In the genomic region with DNA sequence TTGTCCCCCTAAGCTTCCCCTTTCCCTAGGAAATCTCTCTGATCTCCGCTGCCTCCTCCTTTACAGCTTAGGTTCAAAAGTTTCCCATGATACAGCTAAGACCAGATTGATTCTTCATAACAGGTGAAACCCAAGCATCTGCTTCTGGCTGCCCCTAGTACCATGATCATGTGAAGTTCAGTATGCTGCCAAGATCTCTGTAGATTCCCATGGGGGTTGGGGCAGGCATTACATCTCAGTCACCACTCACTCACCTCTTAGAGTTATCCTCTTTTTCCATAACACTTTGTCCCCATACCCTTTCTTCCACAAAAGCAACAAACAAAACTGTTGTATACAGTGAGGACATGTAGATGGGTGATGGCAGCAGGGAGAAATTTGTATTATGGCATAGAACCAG, we compare ENCODE assay signal across 28 cellular contexts.
"Had no signal": no experiment of that assay in that cellular context is flagged by ENCODE, and none has a peak within 500 bp of the region (broad histone marks: within the 10 kb centered on the region; RNA-seq: fewer than 3 reads in every experiment).

No MANE protein-coding gene starts in this region.

- H3K27me3 ChIP-seq: brain microvascular endothelial cell, colonic mucosa, foreskin keratinocyte, gastroesophageal sphincter had no signal

- H3K9me3 Mint-ChIP-seq: activated B cell treated with CpG ODN at 0.5 μM for 24 hours; activated CD8-positive, alpha-beta T cell treated with anti-CD3 and anti-CD28 coated beads for 36 hours; activated T-cell treated with anti-CD3 and anti-CD28 coated beads, Interleukin-2, amount 50 U/mL, for 4 hours; activated T-helper 17 cell treated with anti-CD3 and anti-CD28 coated beads, Interleukin-2, amount 50 U/mL, for 72 hours; T-helper 2 cell treated with Interferon-gamma antibody and Interleukin-4, amounts not matched to agents 5 μg/mL and 100 μg/mL, for 36 hours had no signal

- H3K27ac Mint-ChIP-seq: activated B cell treated with CpG ODN at 0.5 μM for 24 hours; activated CD8-positive, alpha-beta T cell treated with anti-CD3 and anti-CD28 coated beads for 36 hours; activated naive CD8-positive, alpha-beta T cell; T-helper 17 cell; T-helper 2 cell treated with Interferon-gamma antibody and Interleukin-4, amounts not matched to agents 5 μg/mL and 100 μg/mL, for 36 hours had no signal

- H3K4me1 Mint-ChIP-seq: activated B cell treated with CpG ODN at 0.5 μM for 24 hours; activated T-helper 17 cell treated with anti-CD3 and anti-CD28 coated beads, Interleukin-2, amount 50 U/mL, for 72 hours had no signal

- H3K4me3 Mint-ChIP-seq: activated B cell treated with CpG ODN at 0.5 μM for 24 hours; activated CD8-positive, alpha-beta T cell treated with anti-CD3 and anti-CD28 coated beads for 36 hours; activated naive CD8-positive, alpha-beta T cell; activated T-cell treated with anti-CD3 and anti-CD28 coated beads, Interleukin-2, amount 50 U/mL, for 4 hours; activated T-helper 17 cell treated with anti-CD3 and anti-CD28 coated beads, Interleukin-2, amount 50 U/mL, for 72 hours; T-helper 17 cell; T-helper 2 cell treated with Interferon-gamma antibody and Interleukin-4, amounts not matched to agents 5 μg/mL and 100 μg/mL, for 36 hours had no signal

- H3K27ac ChIP-seq: brain microvascular endothelial cell, colonic mucosa, foreskin keratinocyte, gastroesophageal sphincter, WERI-Rb-1 had no signal

- H3K4me1 ChIP-seq: colonic mucosa, foreskin keratinocyte, gastroesophageal sphincter had no signal

- H3K4me3 ChIP-seq: colonic mucosa, gastroesophageal sphincter had no signal

- ATAC-seq: activated CD4-positive, CD25-positive, alpha-beta regulatory T cell treated with anti-CD3 and anti-CD28 coated beads, Interleukin-2, amount 50 U/mL, for 24 hours; activated CD8-positive, alpha-beta T cell treated with anti-CD3 and anti-CD28 coated beads for 36 hours; activated T-cell treated with anti-CD3 and anti-CD28 coated beads, Interleukin-2, amount 50 U/mL, for 4 hours; activated T-helper 17 cell treated with anti-CD3 and anti-CD28 coated beads, Interleukin-2, amount 50 U/mL, for 72 hours; esophagus mucosa; foreskin keratinocyte; gastroesophageal sphincter; T-helper 17 cell had no signal

- H3K27me3 Mint-ChIP-seq: activated B cell treated with CpG ODN at 0.5 μM for 24 hours; activated CD8-positive, alpha-beta T cell treated with anti-CD3 and anti-CD28 coated beads for 36 hours; activated naive CD8-positive, alpha-beta T cell; activated T-helper 17 cell treated with anti-CD3 and anti-CD28 coated beads, Interleukin-2, amount 50 U/mL, for 72 hours; T-helper 17 cell had no signal

- DNase-seq: activated B cell treated with CpG ODN at 0.5 μM for 24 hours; activated CD4-positive, alpha-beta T cell treated with anti-CD3 and anti-CD28 coated beads for 48 hours; activated CD4-positive, alpha-beta T cell treated with anti-CD3 and anti-CD28 coated beads, Interleukin-2, amount 50 U/mL, for 1 hour; activated CD4-positive, alpha-beta T cell treated with anti-CD3 and anti-CD28 coated beads, Interleukin-2, amount 50 U/mL, for 48 hours; activated CD8-positive, alpha-beta memory T cell treated with anti-CD3 and anti-CD28 coated beads for 24 hours; activated CD8-positive, alpha-beta T cell treated with anti-CD3 and anti-CD28 coated beads for 36 hours; activated effector memory CD4-positive, alpha-beta T cell treated with Interleukin-2 at 50 U/mL for 16 hours; activated gamma-delta T cell treated with Interleukin-2 at 50 U/mL for 16 hours; activated naive CD4-positive, alpha-beta T cell treated with anti-CD3 and anti-CD28 coated beads, Interleukin-2, amount 50 U/mL, for 16 hours; activated naive CD4-positive, alpha-beta T cell treated with Interleukin-2 at 50 U/mL for 16 hours; activated T-cell treated with anti-CD3 and anti-CD28 coated beads, Interleukin-2, amount 50 U/mL, for 4 hours; amniotic stem cell; anterior cingulate cortex; brain microvascular endothelial cell; caudate nucleus; colonic mucosa; effector CD8-positive, alpha-beta T cell; foreskin keratinocyte; T-helper 1 cell; T-helper 17 cell; T1000; WERI-Rb-1 had no signal

- H3K36me3 ChIP-seq: brain microvascular endothelial cell, colonic mucosa, WERI-Rb-1 had no signal

- H3K9me3 ChIP-seq: colonic mucosa, gastroesophageal sphincter had no signal
